ENCODE assay signal across 11 cellular contexts in the genomic region with DNA sequence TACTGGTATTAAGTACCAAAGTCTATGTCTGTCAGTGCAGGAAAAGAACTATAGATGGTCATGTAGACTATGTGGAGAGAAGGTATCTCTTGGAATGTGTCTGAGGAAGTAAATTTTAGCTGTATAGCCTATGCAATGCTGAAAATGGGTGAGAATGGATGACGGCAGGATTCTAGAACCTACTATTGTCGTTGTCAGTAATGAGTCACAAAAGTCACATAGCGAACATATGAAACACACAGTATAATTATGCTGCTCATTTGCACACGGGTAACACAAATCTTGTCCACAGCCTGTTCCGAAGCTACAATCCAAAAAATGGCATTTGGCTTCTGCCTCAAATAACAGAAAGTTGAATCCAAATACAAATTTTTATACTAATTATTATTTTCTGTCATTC. TPM values are rescaled to one million over a fixed set of nuclear protein-coding genes. Genes with fewer than 3 reads are reported as not detected.
DNase-seq lines count a peak whose midpoint lies in the region; ATAC-seq and TF ChIP-seq lines count a peak whose summit lies in the region.
"Had no signal": no experiment of that assay in that cellular context is flagged by ENCODE, and none has a peak within 500 bp of the region (broad histone marks: within the 10 kb centered on the region; RNA-seq: fewer than 3 reads in every experiment).

No MANE protein-coding gene starts in this region.

- TF ChIP-seq POLR2A in heart left ventricle (IDR thresholded peaks at IDR 0.05): no peak

- peaks cover 0 to 88% (median 76%) of the 10 kb centered on the region in 12 donors for H3K4me1 ChIP-seq in heart left ventricle
- H3K4me1 ChIP-seq in adipocyte (ENCODE audit: control insufficient read depth, insufficient read depth, low read length): peaks cover 83% of the 10 kb centered on the region
- peaks cover 61% of the 10 kb centered on the region for H3K4me1 ChIP-seq in hepatocyte (ENCODE audit: insufficient read depth)

- H3K36me3 ChIP-seq in heart left ventricle (no peaks in the 10 kb centered on the region), adipocyte (ENCODE audit: control insufficient read depth, insufficient read depth, low read length, severe bottlenecking) (no peaks in the 10 kb centered on the region), hepatocyte (replicated peaks; ENCODE audit: insufficient read depth, low read depth) (no peaks in the 10 kb centered on the region)
- H3K36me3 ChIP-seq: upper lobe of right lung had no signal

- H3K27me3 ChIP-seq in heart left ventricle: no peaks in the 10 kb centered on the region
- no peaks in the 10 kb centered on the region for H3K27me3 ChIP-seq in adipocyte (replicated peaks; ENCODE audit: control insufficient read depth, insufficient read depth, low read length)
- no peaks in the 10 kb centered on the region for H3K27me3 ChIP-seq in hepatocyte
- H3K27me3 ChIP-seq: upper lobe of right lung had no signal

- H3K9ac ChIP-seq in adipocyte (ENCODE audit: low read length): peak overlapping the region; percentile 23

- H3K9me3 ChIP-seq in heart left ventricle (no peaks in the 10 kb centered on the region), adipocyte (ENCODE audit: control insufficient read depth, low read length) (no peaks in the 10 kb centered on the region), hepatocyte (ENCODE audit: low read depth) (no peaks in the 10 kb centered on the region)
- H3K9me3 ChIP-seq: upper lobe of right lung had no signal

- TF ChIP-seq CTCF in heart left ventricle (IDR thresholded peaks at IDR 0.05): no peak
- TF ChIP-seq CTCF in hepatocyte (IDR thresholded peaks at IDR 0.05; ENCODE audit: poor library complexity): no peak

- ATAC-seq in heart left ventricle: no peak
- no peak for ATAC-seq in Right ventricle myocardium superior (ENCODE audit: poor library complexity)
- ATAC-seq: left ventricle myocardium superior had no signal

- H3K79me2 ChIP-seq in hepatocyte: peaks cover 51% of the 10 kb centered on the region

- intact Hi-C loops in heart left ventricle (cut with DNase I): loop anchor here in 8 of 10 donors (5.0 to 10.0 kb wide), 13 partner anchors 33 to 507 kb away; no protein-coding TSS in a partner anchor
- intact Hi-C loops in Right ventricle myocardium superior (cut with DNase I): no loop called here

- no peaks in the 10 kb centered on the region for H3K9me2 ChIP-seq in hepatocyte (replicated peaks; ENCODE audit: insufficient read depth)

- peak overlapping the region in 8 of 12 donors; percentile 51 to 98 (median 90) for H3K27ac ChIP-seq in heart left ventricle
- H3K27ac ChIP-seq in hepatocyte: peak overlapping the region; percentile 31
- H3K27ac ChIP-seq in substantia nigra (ENCODE audit: low read depth, low read length, poor library complexity, severe bottlenecking): peak overlapping the region; percentile 88
- H3K27ac ChIP-seq: RWPE1 had no signal

- WGBS in heart left ventricle, 4 donors: 85 to 88% (median 87%) methylated on average over 5 of the region's 5 CpGs
- WGBS in hepatocyte (ENCODE audit: low lambda C conversion rate, missing lambda C conversion rate): 91% methylated on average over 5 of the region's 5 CpGs

- no peak overlapping the region for H3K4me2 ChIP-seq in hepatocyte

- no peak overlapping the region for H3K4me3 ChIP-seq in heart left ventricle
- no peak overlapping the region for H3K4me3 ChIP-seq in adipocyte (ENCODE audit: low read length)
- H3K4me3 ChIP-seq in hepatocyte: no peak overlapping the region
- H3K4me3 ChIP-seq: upper lobe of right lung had no signal

- no peak overlapping the region for H2AFZ ChIP-seq in hepatocyte

- H4K20me1 ChIP-seq in hepatocyte (ENCODE audit: insufficient read depth, poor library complexity, severe bottlenecking): peaks cover 39% of the 10 kb centered on the region

- DNase-seq in heart left ventricle (no peak), Right ventricle myocardium superior (no peak), adipocyte (ENCODE audit: low read depth) (no peak), hepatocyte (ENCODE audit: low spot score) (no peak), substantia nigra (lab: John Stamatoyannopoulos, UW) (no peak), C1 segment of cervical spinal cord (lab: John Stamatoyannopoulos, UW) (no peak), HPDE6-E6E7 (ENCODE audit: extremely low spot score) (no peak)
- DNase-seq in activated T-cell treated with anti-CD3 and anti-CD28 coated beads, Interleukin-2, amount 50 U/mL, for 1 hour: no peak
- DNase-seq: left ventricle myocardium superior, upper lobe of right lung had no signal

RNA-seq across cellular contexts. Expression of a gene that starts 33.6 kb away (rescaled TPM):
- total RNA-seq in heart left ventricle (10 to 100 TPM; 39.3 to 59.5 (median 46.7) TPM), Right ventricle myocardium superior (35.1 TPM), hepatocyte (65.8 and 69.7 TPM in 2 replicates)
- polyA plus RNA-seq in heart left ventricle (10 to 100 TPM; 17.0 to 20.8 TPM), hepatocyte (70.8 and 80.7 TPM in 2 replicates)

Comparison
In these comparisons a context has a peak if more than half of its experiments do, and no peak if none do; other contexts are left out.
1. H3K27ac ChIP-seq: peak in every context shown above with its lines; median percentile 90 in heart left ventricle; 88 in substantia nigra; 31 in hepatocyte.